ENCODE assay signal across 2 cellular contexts in the genomic region with DNA sequence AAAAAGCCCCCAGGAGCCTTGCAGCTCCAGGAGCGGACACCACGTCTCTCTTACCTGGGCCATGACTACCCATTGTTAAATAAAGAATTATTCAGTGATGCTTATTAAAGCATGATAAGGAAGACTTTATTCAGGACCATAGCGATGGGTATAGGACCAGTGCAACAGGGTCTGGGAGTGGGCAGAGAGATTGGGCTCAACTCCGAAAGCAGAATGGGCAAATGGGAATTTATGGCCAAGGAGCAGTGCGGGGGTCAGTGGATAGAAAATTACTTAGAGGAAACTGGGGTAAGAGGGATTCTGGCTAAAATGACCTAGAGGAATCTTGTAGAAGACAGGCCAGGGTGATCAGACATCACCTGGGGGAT.
TF ChIP-seq lines count a peak whose summit lies in the region.

No MANE protein-coding gene starts in this region.

TF ChIP-seq in HCT116, 20 proteins besides CTCF, POLR2A, EP300 and RAD21 (continued from another document):
- no peak for TF ChIP-seq MAX (IDR thresholded peaks at IDR 0.05)
TF ChIP-seq in HCT116: peak in this region for 0.

TF ChIP-seq in WTC11, 78 proteins besides CTCF, POLR2A, EP300 and RAD21 (continued from another document):
- no peak for TF ChIP-seq PRDM15 (CRISPR knock-in tag; IDR thresholded peaks at IDR 0.05)
- TF ChIP-seq SP1 (CRISPR knock-in tag; conservative IDR thresholded peaks at IDR 0.05): no peak
- TF ChIP-seq, protein P1, sequence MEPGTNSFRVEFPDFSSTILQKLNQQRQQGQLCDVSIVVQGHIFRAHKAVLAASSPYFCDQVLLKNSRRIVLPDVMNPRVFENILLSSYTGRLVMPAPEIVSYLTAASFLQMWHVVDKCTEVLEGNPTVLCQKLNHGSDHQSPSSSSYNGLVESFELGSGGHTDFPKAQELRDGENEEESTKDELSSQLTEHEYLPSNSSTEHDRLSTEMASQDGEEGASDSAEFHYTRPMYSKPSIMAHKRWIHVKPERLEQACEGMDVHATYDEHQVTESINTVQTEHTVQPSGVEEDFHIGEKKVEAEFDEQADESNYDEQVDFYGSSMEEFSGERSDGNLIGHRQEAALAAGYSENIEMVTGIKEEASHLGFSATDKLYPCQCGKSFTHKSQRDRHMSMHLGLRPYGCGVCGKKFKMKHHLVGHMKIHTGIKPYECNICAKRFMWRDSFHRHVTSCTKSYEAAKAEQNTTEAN (CRISPR knock-in tag; IDR thresholded peaks at IDR 0.05): no peak
- no peak for TF ChIP-seq ZNF219 (CRISPR knock-in tag; IDR thresholded peaks at IDR 0.05; ENCODE audit: borderline replicate concordance)
- no peak for TF ChIP-seq MLX (CRISPR knock-in tag; IDR thresholded peaks at IDR 0.05)
